In the genomic region with DNA sequence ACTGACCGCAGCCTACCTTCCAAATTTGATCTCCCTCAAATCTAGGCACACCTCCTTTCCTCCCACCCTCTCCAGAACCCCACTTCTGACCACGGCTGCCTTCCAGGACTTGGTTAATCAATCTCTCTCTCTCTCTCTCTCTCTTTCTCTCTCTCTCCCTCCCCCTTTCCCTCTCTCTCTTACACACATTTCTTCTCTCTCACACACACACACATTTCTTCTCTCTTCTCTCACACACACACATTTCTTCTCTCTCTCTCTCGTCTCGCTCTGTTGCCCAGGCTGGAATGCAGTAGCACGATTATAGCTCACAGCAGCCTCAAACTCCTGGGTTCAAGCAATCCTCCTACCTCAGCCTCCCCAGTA, we compare ENCODE assay signal across 8 cellular contexts. TPM values are rescaled to one million over a fixed set of nuclear protein-coding genes. Genes with fewer than 3 reads are reported as not detected.
DNase-seq lines count a peak whose midpoint lies in the region; ATAC-seq and TF ChIP-seq lines count a peak whose summit lies in the region.

No MANE protein-coding gene starts in this region.

- peak overlapping the region; percentile 90 for H3K27ac Mint-ChIP-seq in T-helper 2 cell treated with Interferon-gamma antibody and Interleukin-4, amounts not matched to agents 5 μg/mL and 100 μg/mL, for 36 hours
- H3K27ac Mint-ChIP-seq in T-helper 17 cell: peak overlapping the region; percentile 87
- peak overlapping the region; percentile 90 to 97 for H3K27ac Mint-ChIP-seq in stimulated activated naive CD8-positive, alpha-beta T cell treated with anti-CD3 and anti-CD28 coated beads, Interleukin-15, amount 100 ng/mL, for 72 hours

- DNase-seq in T-helper 2 cell treated with Interferon-gamma antibody and Interleukin-4, amounts not matched to agents 5 μg/mL and 100 μg/mL, for 36 hours (ENCODE audit: low spot score): no peak
- DNase-seq in T-helper 2 cell (no peak), T-helper 17 cell (no peak), right atrium auricular region (ENCODE audit: low spot score) (no peak), NCI-H1694 (lab: John Stamatoyannopoulos, UW) (no peak), cortex of kidney (lab: John Stamatoyannopoulos, UW) (no peak)
- no peak for DNase-seq in stimulated activated naive CD8-positive, alpha-beta T cell treated with anti-CD3 and anti-CD28 coated beads, Interleukin-15, amount 100 ng/mL, for 72 hours
- no peak for DNase-seq in activated CD4-positive, CD25-positive, alpha-beta regulatory T cell treated with anti-CD3 and anti-CD28 coated beads, Interleukin-2, amount 50 U/mL, for 72 hours

- peak overlapping the region; percentile 95 for H3K27ac ChIP-seq in right atrium auricular region

- no peaks in the 10 kb centered on the region for H3K27me3 Mint-ChIP-seq in T-helper 2 cell treated with Interferon-gamma antibody and Interleukin-4, amounts not matched to agents 5 μg/mL and 100 μg/mL, for 36 hours (ENCODE audit: low read depth)
- H3K27me3 Mint-ChIP-seq in T-helper 17 cell: no peaks in the 10 kb centered on the region
- H3K27me3 Mint-ChIP-seq in stimulated activated naive CD8-positive, alpha-beta T cell treated with anti-CD3 and anti-CD28 coated beads, Interleukin-15, amount 100 ng/mL, for 72 hours: no peaks in the 10 kb centered on the region

- no peaks in the 10 kb centered on the region for H3K36me3 ChIP-seq in right atrium auricular region

- H3K9me3 Mint-ChIP-seq in T-helper 2 cell treated with Interferon-gamma antibody and Interleukin-4, amounts not matched to agents 5 μg/mL and 100 μg/mL, for 36 hours: no peaks in the 10 kb centered on the region
- H3K9me3 Mint-ChIP-seq in stimulated activated naive CD8-positive, alpha-beta T cell treated with anti-CD3 and anti-CD28 coated beads, Interleukin-15, amount 100 ng/mL, for 72 hours: no peaks in the 10 kb centered on the region

- H3K4me1 Mint-ChIP-seq in T-helper 2 cell treated with Interferon-gamma antibody and Interleukin-4, amounts not matched to agents 5 μg/mL and 100 μg/mL, for 36 hours (ENCODE audit: low read depth): peaks cover 43% of the 10 kb centered on the region
- H3K4me1 Mint-ChIP-seq in T-helper 17 cell: peaks cover 45% of the 10 kb centered on the region
- peaks cover 46% of the 10 kb centered on the region for H3K4me1 Mint-ChIP-seq in stimulated activated naive CD8-positive, alpha-beta T cell treated with anti-CD3 and anti-CD28 coated beads, Interleukin-15, amount 100 ng/mL, for 72 hours

- H3K9me3 ChIP-seq in T-helper 17 cell (ENCODE audit: control insufficient read depth, low read length, poor library complexity, severe bottlenecking) (no peaks in the 10 kb centered on the region), right atrium auricular region (no peaks in the 10 kb centered on the region)

- no peaks in the 10 kb centered on the region for H3K27me3 ChIP-seq in right atrium auricular region

- H3K36me3 Mint-ChIP-seq in T-helper 2 cell treated with Interferon-gamma antibody and Interleukin-4, amounts not matched to agents 5 μg/mL and 100 μg/mL, for 36 hours (ENCODE audit: low read depth): peaks cover 12% of the 10 kb centered on the region
- H3K36me3 Mint-ChIP-seq in T-helper 17 cell (ENCODE audit: low read depth): no peaks in the 10 kb centered on the region

- ATAC-seq in T-helper 17 cell: no peak
- ATAC-seq in stimulated activated naive CD8-positive, alpha-beta T cell treated with anti-CD3 and anti-CD28 coated beads, Interleukin-15, amount 100 ng/mL, for 72 hours: no peak

- no peak for TF ChIP-seq CTCF in right atrium auricular region (IDR thresholded peaks at IDR 0.05)

- peak overlapping the region; percentile 89 for H3K4me3 Mint-ChIP-seq in T-helper 2 cell treated with Interferon-gamma antibody and Interleukin-4, amounts not matched to agents 5 μg/mL and 100 μg/mL, for 36 hours
- H3K4me3 Mint-ChIP-seq in T-helper 17 cell: peak overlapping the region; percentile 92
- H3K4me3 Mint-ChIP-seq in stimulated activated naive CD8-positive, alpha-beta T cell treated with anti-CD3 and anti-CD28 coated beads, Interleukin-15, amount 100 ng/mL, for 72 hours: peak overlapping the region; percentile 76 to 94

- H3K4me3 ChIP-seq in right atrium auricular region: peak overlapping the region; percentile 64 to 79

- H3K4me1 ChIP-seq in right atrium auricular region: peaks cover 0 to 46% of the 10 kb centered on the region in 2 donors

RNA-seq across cellular contexts. Expression of gene GMFB, which starts 0.5 kb away (rescaled TPM):
- 10 to 100 TPM; 25.4 to 42.5 TPM for total RNA-seq in T-helper 17 cell
- total RNA-seq in right atrium auricular region: 10 to 100 TPM; 28.0 to 29.4 TPM

RNA-seq across cellular contexts. Expression of gene CGRRF1, which starts 20.4 kb away (rescaled TPM):
- 10 to 100 TPM; 28.3 to 35.8 TPM for total RNA-seq in T-helper 17 cell
- 10 to 100 TPM; 12.4 to 17.4 TPM for total RNA-seq in right atrium auricular region

RNA-seq across cellular contexts. Expression of gene CNIH1, which starts 48.1 kb away (rescaled TPM):
- total RNA-seq in T-helper 17 cell: 10 to 100 TPM; 46.8 to 48.3 TPM
- 100 to 1,000 TPM; 132 to 134 TPM for total RNA-seq in right atrium auricular region
